Comparison of ENCODE assay signal across 10 cellular contexts in the genomic region with DNA sequence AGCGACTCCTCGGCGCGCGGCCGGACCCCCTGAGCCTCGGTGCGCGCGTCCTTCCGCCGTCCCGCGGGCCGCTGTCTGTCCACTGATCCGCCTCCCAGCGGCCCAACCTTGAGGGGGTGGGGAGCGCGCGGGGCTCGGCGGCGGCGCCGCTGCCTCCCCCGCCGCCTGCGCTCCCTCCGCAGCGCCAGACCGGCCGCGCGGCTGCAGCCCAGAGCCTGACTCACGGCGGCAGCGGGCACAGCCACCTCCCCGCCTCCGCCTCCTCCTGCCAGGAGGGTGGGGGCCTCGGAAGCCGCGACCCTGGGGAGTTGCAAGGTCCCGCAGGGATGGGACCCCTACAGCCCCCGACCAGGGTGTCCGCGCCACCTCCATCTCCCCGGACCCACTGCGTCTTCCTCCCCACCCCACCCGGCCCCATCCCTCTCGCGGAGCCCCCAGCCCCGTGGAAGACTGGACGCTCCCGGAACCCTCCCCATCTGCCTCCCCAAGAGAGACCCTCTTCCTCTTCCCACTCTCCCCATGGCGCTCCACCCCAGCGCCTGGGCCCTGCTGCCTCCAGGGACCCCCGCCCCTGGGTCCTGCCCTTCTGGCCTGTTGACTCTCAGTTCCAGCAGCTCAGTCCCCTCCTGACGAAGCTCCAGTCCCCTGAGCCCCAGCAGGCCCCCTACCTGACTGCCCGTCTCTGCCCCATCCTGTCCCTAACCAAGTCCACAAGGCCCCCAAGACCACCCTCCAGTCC. TPM values are rescaled to one million over a fixed set of nuclear protein-coding genes. Genes with fewer than 3 reads are reported as not detected.
DNase-seq lines count a peak whose midpoint lies in the region; ATAC-seq and TF ChIP-seq lines count a peak whose summit lies in the region.
"Had no signal": no experiment of that assay in that cellular context is flagged by ENCODE, and none has a peak within 500 bp of the region (broad histone marks: within the 10 kb centered on the region; RNA-seq: fewer than 3 reads in every experiment).

No MANE protein-coding gene starts in this region.

- POLR2A ChIA-PET in BJ (lab: Charles Lee), result no interaction called here

- peaks cover 25 to 33% of the 10 kb centered on the region in 2 donors for H3K4me1 Mint-ChIP-seq in natural killer cell treated with Interleukin-12 subunit alpha and Interleukin-12 subunit beta and Interleukin-15 and Interleukin-18, amount 100 ng/mL, for 72 hours (ENCODE audit: low read depth in 2 of 2)

- peaks cover 8% of the 10 kb centered on the region for H3K9me3 Mint-ChIP-seq in natural killer cell treated with Interleukin-12 subunit alpha and Interleukin-12 subunit beta and Interleukin-15 and Interleukin-18, amount 100 ng/mL, for 72 hours

- H3K27me3 ChIP-seq in BJ (ENCODE audit: control insufficient read depth, insufficient read depth, low read length), result peaks cover 6% of the 10 kb centered on the region; the same call in 1 of the 2 replicates
- peaks cover 7% of the 10 kb centered on the region for H3K27me3 ChIP-seq in effector memory CD4-positive, alpha-beta T cell (replicated peaks; ENCODE audit: control insufficient read depth, insufficient read depth, low read length, poor library complexity, severe bottlenecking)

- H3K4me3 Mint-ChIP-seq in natural killer cell treated with Interleukin-12 subunit alpha and Interleukin-12 subunit beta and Interleukin-15 and Interleukin-18, amount 100 ng/mL, for 72 hours, result peak overlapping the region; percentile 71

- peak overlapping the region; percentile 43 to 47 for H3K27ac Mint-ChIP-seq in natural killer cell treated with Interleukin-12 subunit alpha and Interleukin-12 subunit beta and Interleukin-15 and Interleukin-18, amount 100 ng/mL, for 72 hours
- H3K27ac Mint-ChIP-seq: IgD-negative memory B cell had no signal

- ATAC-seq in natural killer cell treated with Interleukin-12 subunit alpha and Interleukin-12 subunit beta and Interleukin-15 and Interleukin-18, amount 100 ng/mL, for 72 hours, result peak; percentile 64 to 68
- ATAC-seq in left colon, result no peak

- H3K9me3 ChIP-seq in effector memory CD4-positive, alpha-beta T cell (ENCODE audit: control insufficient read depth, low read length), result no peaks in the 10 kb centered on the region

- intact Hi-C loops in left colon (cut with DNase I, micrococcal nuclease), result no loop called here

- peaks cover 12% of the 10 kb centered on the region for H3K4me1 ChIP-seq in effector memory CD4-positive, alpha-beta T cell (ENCODE audit: control insufficient read depth, insufficient read depth, low read length, poor library complexity, severe bottlenecking)

- H3K4me3 ChIP-seq in BJ (ENCODE audit: low read depth, low read length), result peak overlapping the region; percentile 24; the same call in 1 of the 2 replicates
- H3K4me3 ChIP-seq in effector memory CD4-positive, alpha-beta T cell (ENCODE audit: insufficient read depth, low read depth, low read length, poor library complexity, severe bottlenecking), result no peak overlapping the region

- peaks cover 4 to 12% of the 10 kb centered on the region in 2 donors for H3K27me3 Mint-ChIP-seq in natural killer cell treated with Interleukin-12 subunit alpha and Interleukin-12 subunit beta and Interleukin-15 and Interleukin-18, amount 100 ng/mL, for 72 hours

- CTCF ChIA-PET in BJ (lab: Yijun Ruan, JAX), result interaction anchor here (1.2 kb wide), 1 partner anchor 84 kb away, joined by 3 read pairs; no protein-coding TSS in a partner anchor

- TF ChIP-seq CTCF in BJ (IDR thresholded peaks at IDR 0.05; ENCODE audit: insufficient read depth, low read depth, low read length), result no peak

- DNase-seq in BJ (ENCODE audit: low read depth), result no peak
- DNase-seq in NCI-H226, result peak; percentile 26
- DNase-seq in erythroblast (lab: John Stamatoyannopoulos, UW), result peak; percentile 39 to 49
- no peak for DNase-seq in natural killer cell treated with Interleukin-12 subunit alpha and Interleukin-12 subunit beta and Interleukin-15 and Interleukin-18, amount 100 ng/mL, for 72 hours (ENCODE audit: low spot score)
- no peak for DNase-seq in left colon
- no peak for DNase-seq in effector memory CD4-positive, alpha-beta T cell
- no peak for DNase-seq in DMS153 treated with DMSO at 0.1 percent for 48 hours (lab: John Stamatoyannopoulos, UW; ENCODE audit: unreplicated experiment)
- DNase-seq in T-helper 9 cell, result no peak

- TF ChIP-seq POLR2A in erythroblast (IDR thresholded peaks at IDR 0.05; ENCODE audit: low read length), result no peak

- peaks cover 3% of the 10 kb centered on the region; the same call in 1 of the 2 replicates for H3K36me3 ChIP-seq in BJ (ENCODE audit: control insufficient read depth, insufficient read depth, low read length)
- peaks cover 22% of the 10 kb centered on the region for H3K36me3 ChIP-seq in effector memory CD4-positive, alpha-beta T cell (ENCODE audit: control insufficient read depth, insufficient read depth, low read length)

- H3K36me3 Mint-ChIP-seq in natural killer cell treated with Interleukin-12 subunit alpha and Interleukin-12 subunit beta and Interleukin-15 and Interleukin-18, amount 100 ng/mL, for 72 hours, result peaks cover 6% of the 10 kb centered on the region

- no peak overlapping the region for H3K27ac ChIP-seq in effector memory CD4-positive, alpha-beta T cell (ENCODE audit: insufficient read depth, low read length, poor library complexity, severe bottlenecking)
- H3K27ac ChIP-seq: parathyroid adenoma had no signal

RNA-seq across cellular contexts. Expression of gene IFITM10, which starts 1.2 kb away (rescaled TPM):
- 0.06 and 0.22 TPM in 2 replicates for polyA plus RNA-seq in BJ (2011; rRNA removed)
- 0.21 TPM in 1 of 2 replicates, not detected in the other for polyA minus RNA-seq in BJ (2011; rRNA and poly(A)+ RNA removed)
- 1 to 10 TPM; 2.3 to 8.1 TPM for total RNA-seq in natural killer cell treated with Interleukin-12 subunit alpha and Interleukin-12 subunit beta and Interleukin-15 and Interleukin-18, amount 100 ng/mL, for 72 hours
- total RNA-seq in left colon, result 1 to 10 TPM in 1 of 2 donors, under 1 TPM in 1; 0.87 to 1.7 TPM

RNA-seq across cellular contexts. Expression of gene CTSD, which starts 14.5 kb away (rescaled TPM):
- polyA plus RNA-seq in BJ (2011; rRNA removed), result 89.9 and 206 TPM in 2 replicates
- 130 and 157 TPM in 2 replicates for polyA minus RNA-seq in BJ (2011; rRNA and poly(A)+ RNA removed)
- 100 to 1,000 TPM; 350 to 592 TPM for total RNA-seq in natural killer cell treated with Interleukin-12 subunit alpha and Interleukin-12 subunit beta and Interleukin-15 and Interleukin-18, amount 100 ng/mL, for 72 hours
- 1,000 to 10,000 TPM; 1,016 to 1,279 TPM for total RNA-seq in left colon

RNA-seq across cellular contexts. Expression of gene KRTAP5-6, which starts 52.2 kb away (rescaled TPM):
- not detected in 2 replicates for polyA plus RNA-seq in BJ (2011; rRNA removed)
- not detected in 2 replicates for polyA minus RNA-seq in BJ (2011; rRNA and poly(A)+ RNA removed)
- not detected for total RNA-seq in natural killer cell treated with Interleukin-12 subunit alpha and Interleukin-12 subunit beta and Interleukin-15 and Interleukin-18, amount 100 ng/mL, for 72 hours
- not detected for total RNA-seq in left colon
- polyA plus RNA-seq: IgD-negative memory B cell had no signal

Comparison
In these comparisons a context has a peak if more than half of its experiments do, and no peak if none do; other contexts are left out.
1. DNase-seq: peak in NCI-H226 (single experiment) and erythroblast (2 of 2); none in BJ (single experiment), natural killer cell treated with Interleukin-12 subunit alpha and Interleukin-12 subunit beta and Interleukin-15 and Interleukin-18, amount 100 ng/mL, for 72 hours (single experiment), left colon (0 of 2), effector memory CD4-positive, alpha-beta T cell (0 of 3), DMS153 treated with DMSO at 0.1 percent for 48 hours (single experiment) and T-helper 9 cell (single experiment).